In the genomic region with DNA sequence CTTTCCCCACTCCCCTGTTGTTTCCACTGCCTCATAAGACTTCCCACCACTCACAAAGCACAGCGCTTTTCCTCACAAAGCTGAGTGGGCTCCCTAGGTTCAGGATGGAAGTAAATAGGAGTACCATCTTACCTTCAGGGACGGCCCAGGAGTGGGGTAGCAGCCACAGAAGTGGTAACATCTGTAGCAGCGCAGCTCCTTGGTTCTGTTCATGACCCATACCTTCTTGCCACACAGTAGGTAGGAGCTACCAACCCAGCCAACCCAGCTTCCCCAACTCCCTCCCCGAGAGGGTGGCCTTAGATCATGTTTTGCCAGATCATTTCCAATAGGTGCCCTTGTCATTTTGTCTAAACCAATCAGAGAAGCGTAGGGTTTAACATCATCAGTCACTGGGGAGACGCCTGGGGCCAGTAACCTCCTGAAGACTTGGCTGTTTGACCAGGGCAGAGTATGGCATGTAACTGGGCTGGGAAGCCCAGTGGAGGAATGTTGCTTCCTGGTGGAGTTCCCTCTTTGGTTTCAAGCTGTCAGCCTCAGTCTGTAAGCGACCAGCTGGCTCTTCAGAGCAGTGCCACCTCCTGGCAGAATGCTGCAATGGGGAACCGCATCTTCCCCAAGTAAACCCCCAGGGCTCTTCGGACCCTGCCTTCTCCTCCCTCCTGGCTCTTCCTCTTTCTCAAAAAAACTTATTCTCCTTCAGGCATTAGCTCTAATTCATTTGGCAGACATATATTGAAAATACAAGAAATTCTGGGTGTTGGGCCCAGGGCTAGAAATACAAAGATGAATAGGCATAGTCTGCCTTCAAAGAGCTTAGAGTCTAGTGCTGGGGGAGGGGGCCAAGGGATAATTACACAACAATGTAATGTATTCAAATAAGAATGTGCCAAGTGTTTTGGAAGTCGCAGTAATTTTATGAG, we compare ENCODE assay signal across 8 cellular contexts. TPM values are rescaled to one million over a fixed set of nuclear protein-coding genes. Genes with fewer than 3 reads are reported as not detected.
A peak's percentile ranks its signal among the peaks of the same experiment; 100 is the strongest.
DNase-seq lines count a peak whose midpoint lies in the region; ATAC-seq and TF ChIP-seq lines count a peak whose summit lies in the region.

A gene (minus strand): TSS at position 281 of the 923 bp plus-strand sequence. CDS start 61 bp downstream, at position 220.

- H3K27ac Mint-ChIP-seq in activated naive CD4-positive, alpha-beta T cell treated with anti-CD3 and anti-CD28 coated beads, Interleukin-2, amount 50 U/mL, for 72 hours: peak within 1 kb of the TSS in 1 of 2 donors; percentile 90

- no peaks in the 10 kb centered on the region for H3K36me3 Mint-ChIP-seq in activated naive CD4-positive, alpha-beta T cell treated with anti-CD3 and anti-CD28 coated beads, Interleukin-2, amount 50 U/mL, for 72 hours

- ATAC-seq in GM21423 (IDR thresholded peaks at IDR 0.05; ENCODE audit: unreplicated experiment) (peak; percentile 81), aorta (ENCODE audit: low FRiP score) (peak; percentile 96)
- ATAC-seq in activated naive CD4-positive, alpha-beta T cell treated with anti-CD3 and anti-CD28 coated beads, Interleukin-2, amount 50 U/mL, for 72 hours: peak; percentile 98 to 99

- no peaks in the 10 kb centered on the region for H3K9me3 Mint-ChIP-seq in activated naive CD4-positive, alpha-beta T cell treated with anti-CD3 and anti-CD28 coated beads, Interleukin-2, amount 50 U/mL, for 72 hours

- H3K79me2 ChIP-seq in osteoblast (ENCODE audit: insufficient read depth, low read length): no peaks in the 10 kb centered on the region

- H3K4me1 ChIP-seq in osteoblast (ENCODE audit: insufficient read depth, low read length): peaks cover 4% of the 10 kb centered on the region
- no peaks in the 10 kb centered on the region for H3K4me1 ChIP-seq in aorta (ENCODE audit: control insufficient read depth in 1 of 2, insufficient read depth in 2 of 2, low read length in 2 of 2)

- H3K9me3 ChIP-seq in osteoblast (ENCODE audit: low read depth, low read length) (no peaks in the 10 kb centered on the region), aorta (ENCODE audit: control insufficient read depth, low read length) (no peaks in the 10 kb centered on the region)

- H3K4me3 ChIP-seq in osteoblast (ENCODE audit: insufficient read depth, low read length) (peak within 1 kb of the TSS; percentile 51), aorta (ENCODE audit: low read length in 2 of 2) (no peak within 1 kb of the TSS)

- DNase-seq in EL (peak; percentile 97), HT-29 (ENCODE audit: low spot score) (peak; percentile 97), SK-MEL-5 (ENCODE audit: low read depth, low spot score) (peak; percentile 98), globus pallidus (ENCODE audit: low spot score) (peak; percentile 89), osteoblast (ENCODE audit: insufficient read length, low spot score, missing footprints) (peak; percentile 92), aorta (peak; percentile 93)
- DNase-seq in activated naive CD4-positive, alpha-beta T cell treated with anti-CD3 and anti-CD28 coated beads, Interleukin-2, amount 50 U/mL, for 72 hours (ENCODE audit: low spot score in 2 of 2): peak; percentile 79 to 82

- 33 to 37% methylated on average over 10 of the region's 10 CpGs for WGBS in aorta, 2 donors

- no peaks in the 10 kb centered on the region for H4K20me1 ChIP-seq in osteoblast (ENCODE audit: insufficient read depth, low read length)

- peak; percentile 89 for TF ChIP-seq CTCF in osteoblast (IDR thresholded peaks at IDR 0.05; ENCODE audit: extremely low read depth, low read depth, low read length)

- H3K27me3 ChIP-seq in osteoblast (ENCODE audit: insufficient read depth, low read length) (no peaks in the 10 kb centered on the region), aorta (ENCODE audit: control insufficient read depth in 1 of 2, insufficient read depth in 2 of 2, low read length in 1 of 2) (no peaks in the 10 kb centered on the region)

- H3K4me2 ChIP-seq in osteoblast (ENCODE audit: insufficient read depth, low read length): peak within 1 kb of the TSS; percentile 78

- H3K36me3 ChIP-seq in osteoblast (ENCODE audit: insufficient read depth, low read length): no peaks in the 10 kb centered on the region
- no peaks in the 10 kb centered on the region for H3K36me3 ChIP-seq in aorta (ENCODE audit: control insufficient read depth in 1 of 2, insufficient read depth in 2 of 2, low read length in 1 of 2)

- in situ Hi-C loops in SK-MEL-5 (cut with HindIII; ENCODE audit: low pct_unique_long_range_greater_than_20kb, low sequenced_read_pairs): no loop called here

- peak within 1 kb of the TSS; percentile 45 for H3K27ac ChIP-seq in osteoblast (ENCODE audit: low read depth, low read length)
- H3K27ac ChIP-seq in aorta (ENCODE audit: low read depth in 1 of 2, low read length in 2 of 2): no peak within 1 kb of the TSS

- intact Hi-C loops in aorta (cut with DNase I): loop anchor here (1.0 to 2.0 kb wide), 2 partner anchors 15 to 20 kb away; a partner anchor contains a TSS

- H2AFZ ChIP-seq in osteoblast (ENCODE audit: low read length): peak within 1 kb of the TSS; percentile 93

RNA-seq across cellular contexts. Expression of the gene that starts here (rescaled TPM):
- 8.5 and 9.0 TPM in 2 replicates for total RNA-seq in HT-29 (2014; rRNA removed; shearing (Covaris generic))
- 34.0 and 35.3 TPM in 2 replicates for total RNA-seq in SK-MEL-5 (2014; rRNA removed; shearing (Covaris generic))
- polyA plus RNA-seq in SK-MEL-5 (2015; cell fraction: cytosol; rRNA removed): 45.1 and 49.9 TPM in 2 replicates
- polyA plus RNA-seq in SK-MEL-5 (2015; cell fraction: nucleus; rRNA removed): 12.0 and 29.2 TPM in 2 replicates
- total RNA-seq in activated naive CD4-positive, alpha-beta T cell treated with anti-CD3 and anti-CD28 coated beads, Interleukin-2, amount 50 U/mL, for 72 hours: 10 to 100 TPM; 23.0 to 33.5 TPM
- total RNA-seq in osteoblast (9.0 and 20.0 TPM in 2 replicates), aorta (100 to 1,000 TPM in 1 of 2 donors, 10 to 100 TPM in 1; 36.9 to 109 TPM)
- 10 to 100 TPM in 1 of 2 donors, 1 to 10 TPM in 1; 9.8 to 33.3 TPM for polyA plus RNA-seq in aorta
